Comparison of ENCODE assay signal across 8 cellular contexts in genomic region chr10:79636654-79637199, GRCh38. TPM values are rescaled to one million over a fixed set of nuclear protein-coding genes. Genes with fewer than 3 reads are reported as not detected.
"Had no signal": no experiment of that assay in that cellular context is flagged by ENCODE, and none has a peak within 500 bp of the region (broad histone marks: within the 10 kb centered on the region; RNA-seq: fewer than 3 reads in every experiment).

No MANE protein-coding gene starts in this region.

RNA-seq across cellular contexts. Expression of gene SFTPA1, which starts 26.0 kb away (rescaled TPM):
- total RNA-seq: HT-29, IMR-90, M059J, OCI-LY7, PC-9, Peyer's patch, RPMI7951, SJCRH30 had no signal
- polyA plus RNA-seq: IMR-90 had no signal
